ENCODE assay signal across 17 cellular contexts in the genomic region with DNA sequence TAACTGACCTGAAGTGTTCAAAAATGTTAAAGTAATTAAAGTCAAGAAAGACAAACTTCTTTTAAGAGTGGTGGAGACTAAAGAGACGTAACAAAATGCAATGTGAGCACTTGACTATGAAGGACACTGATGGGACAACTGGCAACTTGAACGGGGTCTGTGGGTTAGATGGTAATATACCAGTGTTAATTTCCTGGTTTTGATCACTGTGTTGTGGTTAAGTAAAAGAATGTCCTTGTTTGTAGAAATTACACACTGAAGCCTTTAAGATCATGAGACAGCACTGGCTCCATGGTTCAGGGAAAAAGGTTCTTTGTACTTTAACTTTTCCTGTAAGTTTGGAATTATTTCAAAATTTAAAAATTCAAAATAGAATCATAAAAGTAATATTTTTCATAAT.
"Had no signal": no experiment of that assay in that cellular context is flagged by ENCODE, and none has a peak within 500 bp of the region (broad histone marks: within the 10 kb centered on the region; RNA-seq: fewer than 3 reads in every experiment).

No MANE protein-coding gene starts in this region.

- DNase-seq: activated CD4-positive, alpha-beta memory T cell treated with anti-CD3 and anti-CD28 coated beads, Interleukin-2, amount 10 ng/mL, durations not matched to agents 7 days and 5 days; activated CD4-positive, alpha-beta T cell treated with anti-CD3 and anti-CD28 coated beads for 48 hours; activated CD8-positive, alpha-beta memory T cell treated with anti-CD3 and anti-CD28 coated beads, Interleukin-2, amount 50 U/mL, for 48 hours; activated gamma-delta T cell; dermis blood vessel endothelial cell; effector memory CD4-positive, alpha-beta T cell; esophagus squamous epithelium; mesenchymal stem cell; mucosa of descending colon; naive thymus-derived CD4-positive, alpha-beta T cell; stimulated activated CD4-positive, alpha-beta T cell treated with anti-CD3 and anti-CD28 coated beads, Interleukin-4, amount 100 ng/mL, for 24 hours; stimulated activated naive CD4-positive, alpha-beta T cell; SW 1271 had no signal

- H3K9ac ChIP-seq: parathyroid adenoma had no signal

- H3K36me3 ChIP-seq: cardiac muscle cell had no signal

- H3K9me3 ChIP-seq: esophagus squamous epithelium, mucosa of descending colon had no signal

- H3K27ac Mint-ChIP-seq: activated CD4-positive, alpha-beta memory T cell treated with anti-CD3 and anti-CD28 coated beads, Interleukin-2, amount 10 ng/mL, durations not matched to agents 7 days and 5 days; activated naive CD4-positive, alpha-beta T cell treated with anti-CD3 and anti-CD28 coated beads, Interleukin-2, amount 50 U/mL, for 24 hours had no signal

- ATAC-seq: mucosa of descending colon; naive thymus-derived CD4-positive, alpha-beta T cell; sciatic nerve had no signal

- H3K27me3 ChIP-seq: cardiac muscle cell, esophagus squamous epithelium had no signal

- H3K79me2 ChIP-seq: parathyroid adenoma had no signal

- H3K27ac ChIP-seq: cardiac muscle cell, esophagus squamous epithelium, parathyroid adenoma had no signal

- H2AFZ ChIP-seq: parathyroid adenoma had no signal

- H3K9me3 Mint-ChIP-seq: activated CD4-positive, alpha-beta memory T cell treated with anti-CD3 and anti-CD28 coated beads, Interleukin-2, amount 10 ng/mL, durations not matched to agents 7 days and 5 days; activated naive CD4-positive, alpha-beta T cell treated with anti-CD3 and anti-CD28 coated beads, Interleukin-2, amount 50 U/mL, for 24 hours; naive thymus-derived CD4-positive, alpha-beta T cell had no signal

- H3K4me3 Mint-ChIP-seq: activated CD4-positive, alpha-beta memory T cell treated with anti-CD3 and anti-CD28 coated beads, Interleukin-2, amount 10 ng/mL, durations not matched to agents 7 days and 5 days; activated naive CD4-positive, alpha-beta T cell treated with anti-CD3 and anti-CD28 coated beads, Interleukin-2, amount 50 U/mL, for 24 hours; naive thymus-derived CD4-positive, alpha-beta T cell had no signal

- H3K27me3 Mint-ChIP-seq: activated CD4-positive, alpha-beta memory T cell treated with anti-CD3 and anti-CD28 coated beads, Interleukin-2, amount 10 ng/mL, durations not matched to agents 7 days and 5 days; activated naive CD4-positive, alpha-beta T cell treated with anti-CD3 and anti-CD28 coated beads, Interleukin-2, amount 50 U/mL, for 24 hours; naive thymus-derived CD4-positive, alpha-beta T cell had no signal

- H3K4me1 ChIP-seq: parathyroid adenoma had no signal

- H3K4me3 ChIP-seq: cardiac muscle cell, esophagus squamous epithelium, mucosa of descending colon had no signal
